In genomic region chr6:83068628-83069027, GRCh38 we compare ENCODE assay signal across 9 cellular contexts. TPM values are rescaled to one million over a fixed set of nuclear protein-coding genes. Genes with fewer than 3 reads are reported as not detected.
DNase-seq lines count a peak whose midpoint lies in the region; ATAC-seq and TF ChIP-seq lines count a peak whose summit lies in the region.
"Had no signal": no experiment of that assay in that cellular context is flagged by ENCODE, and none has a peak within 500 bp of the region (broad histone marks: within the 10 kb centered on the region; RNA-seq: fewer than 3 reads in every experiment).

No MANE protein-coding gene starts in this region.

- H3K27me3 ChIP-seq in iPS-15b (ENCODE audit: control insufficient read depth, insufficient read depth, low read length) (no peaks in the 10 kb centered on the region), stomach (no peaks in the 10 kb centered on the region)

- peaks cover 2% of the 10 kb centered on the region for H3K36me3 Mint-ChIP-seq in activated CD4-positive, alpha-beta memory T cell treated with anti-CD3 and anti-CD28 coated beads for 36 hours

- POLR2A ChIA-PET in activated CD4-positive, alpha-beta memory T cell treated with anti-CD3 and anti-CD28 coated beads for 36 hours (lab: Charles Lee), result no interaction called here

- H3K9ac ChIP-seq in iPS-15b (ENCODE audit: low read depth, low read length), result peak overlapping the region; percentile 3

- H3K4me1 ChIP-seq in iPS-15b (ENCODE audit: control insufficient read depth, insufficient read depth, low read length) (peaks cover 25% of the 10 kb centered on the region), stomach (peaks cover 11 to 69% (median 39%) of the 10 kb centered on the region in 4 donors)

- no peaks in the 10 kb centered on the region for H3K27me3 Mint-ChIP-seq in activated CD4-positive, alpha-beta memory T cell treated with anti-CD3 and anti-CD28 coated beads for 36 hours

- no peak for ATAC-seq in HG03439 (IDR thresholded peaks at IDR 0.05; ENCODE audit: unreplicated experiment)

- peak; percentile 41 for DNase-seq in NCI-H82 (lab: John Stamatoyannopoulos, UW)
- DNase-seq in NCI-H82 treated with DMSO at 0.1 percent for 48 hours (lab: John Stamatoyannopoulos, UW; ENCODE audit: unreplicated experiment), result no peak
- no peak for DNase-seq in activated CD4-positive, alpha-beta memory T cell treated with anti-CD3 and anti-CD28 coated beads for 36 hours
- DNase-seq in stomach, result no peak
- no peak for DNase-seq in inferior parietal cortex (ENCODE audit: extremely low spot score)
- no peak for DNase-seq in hepatic stellate cell (ENCODE audit: low spot score)
- DNase-seq: amniotic stem cell had no signal

- TF ChIP-seq POLR2A in stomach (IDR thresholded peaks at IDR 0.05), result no peak

- H3K4me3 ChIP-seq in iPS-15b (ENCODE audit: low read depth, low read length) (peak overlapping the region; percentile 86), stomach (peak overlapping the region; percentile 71 to 91 (median 80))

- peaks cover 41% of the 10 kb centered on the region for H3K4me1 Mint-ChIP-seq in activated CD4-positive, alpha-beta memory T cell treated with anti-CD3 and anti-CD28 coated beads for 36 hours (ENCODE audit: low read depth)

- H3K9me3 ChIP-seq in iPS-15b (ENCODE audit: control insufficient read depth, insufficient read depth, low read length), result no peaks in the 10 kb centered on the region
- H3K9me3 ChIP-seq in stomach, result no peaks in the 10 kb centered on the region

- H3K9me3 Mint-ChIP-seq in activated CD4-positive, alpha-beta memory T cell treated with anti-CD3 and anti-CD28 coated beads for 36 hours, result no peaks in the 10 kb centered on the region

- peak overlapping the region; percentile 88 for H3K4me3 Mint-ChIP-seq in activated CD4-positive, alpha-beta memory T cell treated with anti-CD3 and anti-CD28 coated beads for 36 hours

- H3K27ac ChIP-seq in stomach, result peak overlapping the region in 4 of 5 donors; percentile 88 to 95 (median 90)

- TF ChIP-seq CTCF in stomach (IDR thresholded peaks at IDR 0.05), result no peak

- H3K36me3 ChIP-seq in iPS-15b (ENCODE audit: control insufficient read depth, insufficient read depth, low read length), result no peaks in the 10 kb centered on the region
- H3K36me3 ChIP-seq in stomach, result no peaks in the 10 kb centered on the region

- 17 to 32% (median 28%) methylated on average over 6 of the region's 6 CpGs for WGBS in stomach, 5 donors

- intact Hi-C loops in activated CD4-positive, alpha-beta memory T cell treated with anti-CD3 and anti-CD28 coated beads for 36 hours (cut with micrococcal nuclease), result loop anchor here (2.0 to 5.0 kb wide), 2 partner anchors 446 to 789 kb away; partner anchors contain the start of gene CYB5R4
- intact Hi-C loops in stomach (cut with DNase I; ENCODE audit: low total_unique reads), result no loop called here

- H3K27ac Mint-ChIP-seq in activated CD4-positive, alpha-beta memory T cell treated with anti-CD3 and anti-CD28 coated beads for 36 hours, result peak overlapping the region; percentile 79

- CTCF ChIA-PET in activated CD4-positive, alpha-beta memory T cell treated with anti-CD3 and anti-CD28 coated beads for 36 hours (lab: Charles Lee), result interaction anchor here (0.6 to 6.6 kb wide), 5 partner anchors 11 to 798 kb away, joined by 3 to 167 read pairs (median 30); partner anchors contain the start of gene PRSS35

- TF ChIP-seq EP300 in stomach (IDR thresholded peaks at IDR 0.05), result no peak

RNA-seq across cellular contexts. Expression of gene DOP1A, which starts 1.2 kb away (rescaled TPM):
- 1 to 10 TPM; 5.9 to 8.8 TPM for total RNA-seq in activated CD4-positive, alpha-beta memory T cell treated with anti-CD3 and anti-CD28 coated beads for 36 hours
- 10 to 100 TPM; 11.6 to 68.3 (median 21.6) TPM for total RNA-seq in stomach
- 1 to 10 TPM; 2.6 to 6.0 (median 2.6) TPM for polyA plus RNA-seq in stomach

RNA-seq across cellular contexts. Expression of gene UBE3D, which starts 3.0 kb away (rescaled TPM):
- 1 to 10 TPM; 5.2 to 6.3 TPM for total RNA-seq in activated CD4-positive, alpha-beta memory T cell treated with anti-CD3 and anti-CD28 coated beads for 36 hours
- 10 to 100 TPM in 4 of 5 donors, 1 to 10 TPM in 1; 5.5 to 33.3 (median 21.3) TPM for total RNA-seq in stomach
- polyA plus RNA-seq in stomach, result 1 to 10 TPM; 1.5 to 4.0 (median 2.9) TPM
